Comparison of ENCODE assay signal across 8 cellular contexts in the genomic region with DNA sequence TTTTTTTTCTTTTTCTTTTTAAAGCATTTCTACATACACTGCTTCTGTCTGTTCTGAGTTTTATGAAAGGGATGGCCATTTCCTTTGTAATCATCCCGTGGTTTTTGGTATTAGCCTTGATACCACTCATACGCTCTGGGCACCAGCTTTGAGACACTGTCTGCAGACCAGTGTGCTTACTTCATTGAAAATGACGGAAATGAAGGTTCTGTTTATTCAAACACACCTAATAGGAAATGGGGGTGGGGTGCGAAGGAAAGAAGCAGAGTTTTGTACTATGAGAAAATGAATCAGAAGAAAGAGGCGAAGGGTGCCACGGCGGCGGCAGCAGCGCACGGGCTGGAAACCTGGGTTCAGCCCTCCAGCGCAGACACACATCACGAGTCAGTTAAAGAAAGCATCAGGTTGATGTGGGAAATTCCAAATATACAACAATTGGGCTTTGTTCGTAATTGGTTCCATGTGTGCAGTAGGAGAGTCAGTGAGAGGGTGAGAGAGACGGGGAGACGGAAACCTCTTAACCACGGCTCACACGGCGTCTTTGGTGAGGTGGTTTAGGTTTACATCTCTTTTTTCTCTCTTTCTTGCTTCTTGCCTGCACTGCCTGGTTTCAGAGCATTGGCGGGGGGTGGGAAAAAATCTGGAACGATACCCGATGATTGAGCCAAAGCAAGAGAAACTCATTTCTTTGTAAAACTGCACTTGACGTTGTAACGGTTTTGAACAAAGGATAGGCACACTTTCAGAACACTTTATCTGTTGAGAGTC.
DNase-seq lines count a peak whose midpoint lies in the region; ATAC-seq and TF ChIP-seq lines count a peak whose summit lies in the region.

No MANE protein-coding gene starts in this region.

- peak; percentile 64 for DNase-seq in GM03348 (ENCODE audit: low spot score)
- DNase-seq in activated CD8-positive, alpha-beta memory T cell treated with anti-CD3 and anti-CD28 coated beads, Interleukin-2, amount 50 U/mL, for 4 hours, result peak; percentile 70
- peak; percentile 84 for DNase-seq in fibroblast of mammary gland (ENCODE audit: low read depth)
- peak; percentile 66 for DNase-seq in smooth muscle cell of the brain vasculature (ENCODE audit: low read depth, low spot score)
- no peak for DNase-seq in NCI-H446 treated with DMSO at 0.1 percent for 48 hours (lab: John Stamatoyannopoulos, UW)
- DNase-seq in MV-4-11 (lab: John Stamatoyannopoulos, UW), result no peak
- no peak for DNase-seq in DMS153 treated with DMSO at 0.1 percent for 48 hours (lab: John Stamatoyannopoulos, UW; ENCODE audit: unreplicated experiment)

- ATAC-seq in HG03571 (IDR thresholded peaks at IDR 0.05; ENCODE audit: unreplicated experiment), result peak; percentile 58

- no peak for TF ChIP-seq CTCF in fibroblast of mammary gland (conservative IDR thresholded peaks at IDR 0.05; ENCODE audit: control insufficient read depth, insufficient read depth, low read depth, low read length)

- H3K4me3 ChIP-seq in fibroblast of mammary gland (ENCODE audit: control insufficient read depth, low read depth, low read length), result peak overlapping the region; percentile 53

Comparison
In these comparisons a context has a peak if more than half of its experiments do, and no peak if none do; other contexts are left out.
1. DNase-seq: peak in GM03348 (single experiment), activated CD8-positive, alpha-beta memory T cell treated with anti-CD3 and anti-CD28 coated beads, Interleukin-2, amount 50 U/mL, for 4 hours (single experiment), fibroblast of mammary gland (single experiment) and smooth muscle cell of the brain vasculature (single experiment); none in NCI-H446 treated with DMSO at 0.1 percent for 48 hours (single experiment), MV-4-11 (single experiment) and DMS153 treated with DMSO at 0.1 percent for 48 hours (single experiment).